32 cellular contexts compared by ENCODE assay signal in the genomic region with DNA sequence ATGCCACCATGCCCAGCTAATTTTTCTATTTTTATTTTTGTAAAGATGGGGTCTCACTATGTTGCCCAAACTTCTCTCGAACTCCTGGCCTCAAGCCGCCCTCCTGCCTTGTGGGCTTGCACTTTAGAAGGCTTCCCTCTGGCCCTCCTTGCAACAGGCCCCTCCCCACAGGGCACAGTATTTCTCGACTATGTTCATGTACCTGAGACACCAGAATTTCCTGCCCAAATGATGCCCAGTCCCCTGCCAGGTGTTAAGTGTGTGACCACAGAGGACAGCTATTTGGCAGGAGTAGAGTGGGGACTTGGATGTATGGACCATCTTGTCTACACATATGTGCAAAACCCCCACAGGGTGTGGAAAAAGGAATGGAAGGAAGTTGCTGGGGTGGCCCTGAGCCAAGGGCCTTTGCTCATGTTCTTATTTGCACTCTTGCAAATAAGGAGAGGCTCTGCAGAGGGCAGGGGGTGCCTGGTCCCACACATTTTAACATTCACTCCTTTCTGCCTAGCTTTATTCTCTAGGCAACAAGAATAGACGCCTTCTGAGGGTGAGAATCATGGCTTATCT.
"Had no signal": no experiment of that assay in that cellular context is flagged by ENCODE, and none has a peak within 500 bp of the region (broad histone marks: within the 10 kb centered on the region; RNA-seq: fewer than 3 reads in every experiment).

No MANE protein-coding gene starts in this region.

- H3K27me3 ChIP-seq: neutrophil, ovary, right lobe of liver, sigmoid colon, suprapubic skin, testis, transverse colon, upper lobe of left lung, vagina had no signal

- H3K9me3 ChIP-seq: neutrophil, ovary, psoas muscle, right lobe of liver, sigmoid colon, suprapubic skin, testis, tibial artery, transverse colon, upper lobe of left lung, vagina had no signal

- H3K4me1 Mint-ChIP-seq: naive B cell; naive thymus-derived CD8-positive, alpha-beta T cell; stimulated activated memory B cell treated with anti-CD40 and anti-IgM and Interleukin-4, amounts not matched to agents 10 μg/mL and 1 μg/mL and 100 μg/mL, for 72 hours; stimulated activated naive CD8-positive, alpha-beta T cell treated with anti-CD3 and anti-CD28 coated beads, Interleukin-15, amount 100 ng/mL, for 72 hours had no signal

- ATAC-seq: naive thymus-derived CD8-positive, alpha-beta T cell; natural killer cell treated with Interleukin-12 subunit alpha and Interleukin-12 subunit beta and Interleukin-15 and Interleukin-18, amount 100 ng/mL, for 72 hours; psoas muscle; right cardiac atrium; right lobe of liver; stimulated activated memory B cell treated with anti-CD40 and anti-IgM and Interleukin-4, amounts not matched to agents 10 μg/mL and 1 μg/mL and 100 μg/mL, for 72 hours; stimulated activated naive CD8-positive, alpha-beta T cell treated with anti-CD3 and anti-CD28 coated beads, Interleukin-15, amount 100 ng/mL, for 72 hours; stimulated activated naive CD8-positive, alpha-beta T cell treated with anti-CD3 and anti-CD28 coated beads, Interleukin-15, Interleukin-2, amounts not matched to agents 100 U/mL and 50 U/mL, for 24 hours had no signal

- H3K36me3 Mint-ChIP-seq: natural killer cell treated with Interleukin-12 subunit alpha and Interleukin-12 subunit beta and Interleukin-15 and Interleukin-18, amount 100 ng/mL, for 72 hours; stimulated activated memory B cell treated with anti-CD40 and anti-IgM and Interleukin-4, amounts not matched to agents 10 μg/mL and 1 μg/mL and 100 μg/mL, for 72 hours had no signal

- H3K27ac Mint-ChIP-seq: naive B cell; naive thymus-derived CD8-positive, alpha-beta T cell; natural killer cell treated with Interleukin-12 subunit alpha and Interleukin-12 subunit beta and Interleukin-15 and Interleukin-18, amount 100 ng/mL, for 72 hours; nephron progenitor cell; progenitor cell of endocrine pancreas; stimulated activated memory B cell treated with anti-CD40 and anti-IgM and Interleukin-4, amounts not matched to agents 10 μg/mL and 1 μg/mL and 100 μg/mL, for 72 hours; stimulated activated naive CD8-positive, alpha-beta T cell treated with anti-CD3 and anti-CD28 coated beads, Interleukin-15, amount 100 ng/mL, for 72 hours had no signal

- H3K4me3 Mint-ChIP-seq: naive B cell; naive thymus-derived CD8-positive, alpha-beta T cell; natural killer cell treated with Interleukin-12 subunit alpha and Interleukin-12 subunit beta and Interleukin-15 and Interleukin-18, amount 100 ng/mL, for 72 hours; nephron progenitor cell; neural crest cell; stimulated activated memory B cell treated with anti-CD40 and anti-IgM and Interleukin-4, amounts not matched to agents 10 μg/mL and 1 μg/mL and 100 μg/mL, for 72 hours; stimulated activated naive CD8-positive, alpha-beta T cell treated with anti-CD3 and anti-CD28 coated beads, Interleukin-15, amount 100 ng/mL, for 72 hours had no signal

- H3K4me1 ChIP-seq: parathyroid adenoma, psoas muscle, right lobe of liver, testis, tibial artery, transverse colon, upper lobe of left lung, vagina had no signal

- H3K36me3 ChIP-seq: neutrophil, ovary, right lobe of liver, sigmoid colon, suprapubic skin, tibial artery, transverse colon, upper lobe of left lung, vagina had no signal

- H3K4me3 ChIP-seq: ovary, psoas muscle, right lobe of liver, sigmoid colon, suprapubic skin, testis, tibial artery, transverse colon, upper lobe of left lung, vagina had no signal

- H3K27ac ChIP-seq: neutrophil, ovary, parathyroid adenoma, psoas muscle, right lobe of liver, sigmoid colon, suprapubic skin, testis, tibial artery, transverse colon, upper lobe of left lung, vagina had no signal

- DNase-seq: naive B cell; naive thymus-derived CD8-positive, alpha-beta T cell; nephron progenitor cell; nucleus accumbens; ovary; posterior cingulate gyrus; psoas muscle; right cardiac atrium; right lobe of liver; sigmoid colon; small intestine; stimulated activated CD4-positive, alpha-beta T cell treated with anti-CD3 and anti-CD28 coated beads, Interleukin-15, amount 100 ng/mL, for 24 hours; stimulated activated CD4-positive, alpha-beta T cell treated with anti-CD3 and anti-CD28 coated beads, Interleukin-2, amount 100 ng/mL, for 24 hours; stimulated activated CD4-positive, alpha-beta T cell treated with anti-CD3 and anti-CD28 coated beads, Interleukin-4, amount 100 ng/mL, for 1 hour; stimulated activated CD4-positive, alpha-beta T cell treated with anti-CD3 and anti-CD28 coated beads, Interleukin-4, amount 100 ng/mL, for 4 hours; stimulated activated CD8-positive, alpha-beta memory T cell treated with anti-CD3 and anti-CD28 coated beads, Interleukin-4, amount 100 ng/mL, for 48 hours; stimulated activated naive CD4-positive, alpha-beta T cell; stimulated activated naive CD8-positive, alpha-beta T cell treated with anti-CD3 and anti-CD28 coated beads, Interleukin-15, amount 100 ng/mL, for 72 hours; stimulated activated naive CD8-positive, alpha-beta T cell treated with anti-CD3 and anti-CD28 coated beads, Interleukin-15, Interleukin-2, amounts not matched to agents 100 U/mL and 50 U/mL, for 24 hours; substantia nigra; testis; tibial artery; transverse colon; upper lobe of left lung had no signal
